20 cellular contexts compared by ENCODE assay signal in the genomic region with DNA sequence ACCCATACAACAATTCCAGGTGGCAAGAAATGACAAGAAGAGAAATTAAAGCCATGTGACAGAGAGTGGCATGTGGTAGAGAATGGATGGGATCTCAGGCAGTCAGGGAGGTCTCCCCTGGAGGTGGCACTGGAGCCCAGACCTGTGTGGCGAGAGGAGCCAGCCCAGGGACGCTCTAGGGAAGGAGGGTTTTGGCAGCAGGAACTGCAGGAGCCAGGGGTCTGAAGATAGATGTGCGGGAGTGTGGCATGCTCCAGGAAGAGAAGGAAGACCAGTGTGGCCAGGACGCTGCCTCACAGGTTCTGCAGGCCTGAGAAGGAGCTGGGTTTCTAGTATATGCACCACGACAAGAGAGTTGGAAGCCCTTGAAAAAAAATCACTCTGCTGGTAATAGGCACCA.
"Had no signal": no experiment of that assay in that cellular context is flagged by ENCODE, and none has a peak within 500 bp of the region (broad histone marks: within the 10 kb centered on the region; RNA-seq: fewer than 3 reads in every experiment).

No MANE protein-coding gene starts in this region.

- DNase-seq: activated CD4-positive, CD25-positive, alpha-beta regulatory T cell treated with anti-CD3 and anti-CD28 coated beads, Interleukin-2, amount 50 U/mL, for 72 hours; activated effector memory CD4-positive, alpha-beta T cell treated with Interleukin-2 at 50 U/mL for 16 hours; activated naive CD4-positive, alpha-beta T cell treated with anti-CD3 and anti-CD28 coated beads for 36 hours; activated T-cell treated with anti-CD3 and anti-CD28 coated beads, Interleukin-2, amount 50 U/mL, for 4 hours; anterior cingulate cortex; body of pancreas; esophagus squamous epithelium; gastrocnemius medialis; hypothalamus; left ventricle myocardium inferior; mammary epithelial cell; naive thymus-derived CD8-positive, alpha-beta T cell; right cardiac atrium; stimulated activated CD4-positive, alpha-beta T cell treated with anti-CD3 and anti-CD28 coated beads, Interleukin-2, amount 100 ng/mL, for 24 hours; stimulated activated naive CD4-positive, alpha-beta T cell; SW 1271; testis; upper lobe of left lung had no signal

- ATAC-seq: activated T-cell treated with anti-CD3 and anti-CD28 coated beads, Interleukin-2, amount 50 U/mL, for 4 hours; body of pancreas; gastrocnemius medialis; naive thymus-derived CD8-positive, alpha-beta T cell; pancreas; right cardiac atrium had no signal

- H3K27ac Mint-ChIP-seq: activated naive CD4-positive, alpha-beta T cell treated with anti-CD3 and anti-CD28 coated beads for 36 hours; mesothelial cell of epicardium had no signal

- H3K4me3 Mint-ChIP-seq: activated naive CD4-positive, alpha-beta T cell treated with anti-CD3 and anti-CD28 coated beads for 36 hours; activated T-cell treated with anti-CD3 and anti-CD28 coated beads, Interleukin-2, amount 50 U/mL, for 4 hours; mesothelial cell of epicardium; naive thymus-derived CD8-positive, alpha-beta T cell had no signal

- H3K9me3 Mint-ChIP-seq: activated naive CD4-positive, alpha-beta T cell treated with anti-CD3 and anti-CD28 coated beads for 36 hours; activated T-cell treated with anti-CD3 and anti-CD28 coated beads, Interleukin-2, amount 50 U/mL, for 4 hours; mesothelial cell of epicardium; naive thymus-derived CD8-positive, alpha-beta T cell had no signal

- H3K27me3 Mint-ChIP-seq: naive thymus-derived CD8-positive, alpha-beta T cell had no signal
